In genomic region chr19:34856052-34856451, GRCh38 we compare ENCODE assay signal across 8 cellular contexts.
"Had no signal": no experiment of that assay in that cellular context is flagged by ENCODE, and none has a peak within 500 bp of the region (broad histone marks: within the 10 kb centered on the region; RNA-seq: fewer than 3 reads in every experiment).

No MANE protein-coding gene starts in this region.

- DNase-seq: IMR-90, KBM-7, KG1 had no signal

- ATAC-seq: HepG2 had no signal

- H3K9ac ChIP-seq: KMS-11 had no signal

- H3K27ac ChIP-seq: HL-60, KMS-11 had no signal

- H3K4me2 ChIP-seq: KMS-11 had no signal

- H3K27ac Mint-ChIP-seq: IgD-negative memory B cell had no signal

- FAIRE-seq: HepG2, HTR-8/SVneo had no signal

- H3K27me3 Mint-ChIP-seq: IgD-negative memory B cell had no signal
